In genomic region chr7:139915864-139916716, GRCh38 we compare ENCODE assay signal across 9 cellular contexts.
DNase-seq lines count a peak whose midpoint lies in the region; ATAC-seq and TF ChIP-seq lines count a peak whose summit lies in the region.
"Had no signal": no experiment of that assay in that cellular context is flagged by ENCODE, and none has a peak within 500 bp of the region (broad histone marks: within the 10 kb centered on the region; RNA-seq: fewer than 3 reads in every experiment).

No MANE protein-coding gene starts in this region.

- ATAC-seq in GM19324 (IDR thresholded peaks at IDR 0.05; ENCODE audit: low FRiP score, unreplicated experiment) = peak; percentile 75
- ATAC-seq in HG03378 (IDR thresholded peaks at IDR 0.05; ENCODE audit: unreplicated experiment) = peak; percentile 93

- H3K4me1 ChIP-seq in adipocyte (ENCODE audit: control insufficient read depth, insufficient read depth, low read length) (peaks cover 66% of the 10 kb centered on the region), endodermal cell (ENCODE audit: control insufficient read depth, insufficient read depth, low read length) (peaks cover 10% of the 10 kb centered on the region)

- H3K4me3 ChIP-seq in adipocyte (ENCODE audit: low read length) (peak overlapping the region; percentile 15), endodermal cell (ENCODE audit: low read length) (no peak overlapping the region)
- H3K4me3 ChIP-seq: tibial nerve had no signal

- H3K27me3 ChIP-seq in adipocyte (replicated peaks; ENCODE audit: control insufficient read depth, insufficient read depth, low read length) (no peaks in the 10 kb centered on the region), endodermal cell (ENCODE audit: control insufficient read depth, insufficient read depth, low read length, poor library complexity, severe bottlenecking) (no peaks in the 10 kb centered on the region)
- H3K27me3 ChIP-seq: tibial nerve had no signal

- H3K36me3 ChIP-seq in adipocyte (ENCODE audit: control insufficient read depth, insufficient read depth, low read length, severe bottlenecking) (no peaks in the 10 kb centered on the region), endodermal cell (ENCODE audit: control insufficient read depth, insufficient read depth, low read length) (no peaks in the 10 kb centered on the region)
- H3K36me3 ChIP-seq: tibial nerve had no signal

- H3K27me3 Mint-ChIP-seq in endodermal cell (ENCODE audit: insufficient read depth) = no peaks in the 10 kb centered on the region

- H3K9ac ChIP-seq in adipocyte (ENCODE audit: low read length) (peak overlapping the region; percentile 64), endodermal cell (ENCODE audit: extremely low read depth, low read length, poor library complexity, severe bottlenecking) (no peak overlapping the region)

- H3K4me3 Mint-ChIP-seq in endodermal cell = no peak overlapping the region

- no peak overlapping the region for H3K27ac ChIP-seq in endodermal cell (ENCODE audit: low read depth, low read length)

- TF ChIP-seq CTCF in endodermal cell (conservative IDR thresholded peaks at IDR 0.05) = no peak

- peaks cover 15% of the 10 kb centered on the region for H3K4me1 Mint-ChIP-seq in endodermal cell

- WGBS in endodermal cell (ENCODE audit: insufficient coverage in 1 of 2, insufficient read length in 1 of 2), 2 experiments = 93 to 96% methylated on average over 10 of the region's 10 CpGs

- H3K36me3 Mint-ChIP-seq in endodermal cell (ENCODE audit: low read depth) = no peaks in the 10 kb centered on the region

- peak; percentile 88 for DNase-seq in AG08396 (ENCODE audit: low spot score)
- peak; percentile 22 for DNase-seq in SKM-1 (lab: John Stamatoyannopoulos, UW; ENCODE audit: unreplicated experiment)
- peak; percentile 94 for DNase-seq in adipocyte (ENCODE audit: low read depth)
- DNase-seq in kidney tubule cell (ENCODE audit: low spot score) = peak; percentile 98
- peak; percentile 21 to 28 for DNase-seq in stimulated activated CD8-positive, alpha-beta memory T cell treated with anti-CD3 and anti-CD28 coated beads, Interleukin-2, amount 100 ng/mL, for 1 hour (ENCODE audit: low read depth in 2 of 2)
- DNase-seq in endodermal cell = no peak

- H3K9me3 Mint-ChIP-seq in endodermal cell = no peaks in the 10 kb centered on the region

- H3K9me3 ChIP-seq in adipocyte (ENCODE audit: control insufficient read depth, low read length) = no peaks in the 10 kb centered on the region
- no peaks in the 10 kb centered on the region for H3K9me3 ChIP-seq in endodermal cell (ENCODE audit: control insufficient read depth, low read length)
- H3K9me3 ChIP-seq: tibial nerve had no signal

- no peak overlapping the region for H3K27ac Mint-ChIP-seq in endodermal cell
